Comparison of ENCODE assay signal across 1 cellular context in genomic region chr3:108102420-108103039, GRCh38.
TF ChIP-seq lines count a peak whose summit lies in the region.

No MANE protein-coding gene starts in this region.

TF ChIP-seq in K562, 482 proteins besides CTCF, POLR2A, EP300 and RAD21 (continued from another document and continues in another):
- TF ChIP-seq ZNF347 (CRISPR knock-in tag; IDR thresholded peaks at IDR 0.05; ENCODE audit: low read depth) (no peak), HINFP (tag; conservative IDR thresholded peaks at IDR 0.05; ENCODE audit: low read depth) (no peak), IRF1 (CRISPR knock-in tag; IDR thresholded peaks at IDR 0.05; ENCODE audit: borderline replicate concordance) (no peak), C11orf30 (IDR thresholded peaks at IDR 0.05; ENCODE audit: low read depth) (no peak), ZNF395 (CRISPR knock-in tag; IDR thresholded peaks at IDR 0.05) (no peak), ETS1 (conservative IDR thresholded peaks at IDR 0.05; ENCODE audit: control insufficient read depth, low read depth, low read length) (no peak), TARDBP (IDR thresholded peaks at IDR 0.05) (no peak), MEF2A (IDR thresholded peaks at IDR 0.05; ENCODE audit: control insufficient read depth, low read depth, low read length) (no peak), SIN3A (IDR thresholded peaks at IDR 0.05; ENCODE audit: borderline replicate concordance in 2 of 2, control insufficient read depth in 1 of 2, low read depth in 2 of 2, low read length in 2 of 2) (no peak), BRD4 (IDR thresholded peaks at IDR 0.05) (no peak), GTF2F1 (IDR thresholded peaks at IDR 0.05; ENCODE audit: low read depth, low read length) (no peak), ATF6 (CRISPR knock-in tag; IDR thresholded peaks at IDR 0.05) (no peak), TSHZ1 (CRISPR knock-in tag; IDR thresholded peaks at IDR 0.05) (no peak), ZNF740 (CRISPR knock-in tag; IDR thresholded peaks at IDR 0.05) (no peak), ZNF740 (tag; IDR thresholded peaks at IDR 0.05) (no peak), HMGN3 (IDR thresholded peaks at IDR 0.05; ENCODE audit: borderline replicate concordance, extremely low read depth, insufficient read length, low read depth, low read length) (no peak), CREB3L1 (IDR thresholded peaks at IDR 0.05; ENCODE audit: borderline replicate concordance, low read depth) (no peak), JUND (IDR thresholded peaks at IDR 0.05; ENCODE audit: borderline replicate concordance, low read depth, low read length) (no peak), JUND (tag; IDR thresholded peaks at IDR 0.05; ENCODE audit: borderline replicate concordance, low read depth, low read length) (peak; percentile 18; the same call in 1 of the 3 replicates), HMGXB4 (CRISPR knock-in tag; IDR thresholded peaks at IDR 0.05) (no peak), NR2F6 (CRISPR knock-in tag; IDR thresholded peaks at IDR 0.05) (no peak), TRIM24 (IDR thresholded peaks at IDR 0.05) (peak in 1 of 2 experiments; percentile 49; a peak in 2 of 4 replicates), SMARCB1 (IDR thresholded peaks at IDR 0.05; ENCODE audit: insufficient read length, low read depth) (no peak), NFYB (IDR thresholded peaks at IDR 0.05; ENCODE audit: extremely low read depth, insufficient read length) (no peak), DPF2 (IDR thresholded peaks at IDR 0.05) (no peak), FOXP4 (CRISPR knock-in tag; IDR thresholded peaks at IDR 0.05; ENCODE audit: borderline replicate concordance) (no peak), ZNF282 (CRISPR knock-in tag; IDR thresholded peaks at IDR 0.05) (no peak), MCM3 (IDR thresholded peaks at IDR 0.05) (no peak), ZBTB11 (CRISPR knock-in tag; IDR thresholded peaks at IDR 0.05) (peak in 1 of 3 experiments; percentile 37; a peak in 1 of 6 replicates), HNRNPL (IDR thresholded peaks at IDR 0.05; ENCODE audit: low read depth, low read length) (no peak), ZNF280A (IDR thresholded peaks at IDR 0.05; ENCODE audit: low read depth, partially characterized antibody) (no peak), CREM (IDR thresholded peaks at IDR 0.05; ENCODE audit: low read depth) (0 out of 2 replicates have a peak, but pooled peaks have one; percentile 24)
